Comparison of ENCODE assay signal across 9 cellular contexts in genomic region chr7:22854158-22855048, GRCh38. TPM values are rescaled to one million over a fixed set of nuclear protein-coding genes. Genes with fewer than 3 reads are reported as not detected.
DNase-seq lines count a peak whose midpoint lies in the region; ATAC-seq, FAIRE-seq and TF ChIP-seq lines count a peak whose summit lies in the region.
"Had no signal": no experiment of that assay in that cellular context is flagged by ENCODE, and none has a peak within 500 bp of the region (broad histone marks: within the 10 kb centered on the region; RNA-seq: fewer than 3 reads in every experiment).

No MANE protein-coding gene starts in this region.

- CTCF ChIA-PET in activated CD8-positive, alpha-beta T cell treated with anti-CD3 and anti-CD28 coated beads for 36 hours (lab: Charles Lee): interaction anchor here (1.0 to 4.6 kb wide), 4 partner anchors 11 to 200 kb away, joined by 3 to 48 read pairs (median 4); no protein-coding TSS in a partner anchor
- CTCF ChIA-PET in H1 (lab: Charles Lee; ENCODE audit: partially characterized antibody): interaction anchor here (1.0 to 2.5 kb wide), 3 partner anchors 155 to 232 kb away, joined by 3 to 8 read pairs (median 5); no protein-coding TSS in a partner anchor

- H3K14ac ChIP-seq in H1 (ENCODE audit: insufficient read length): peak overlapping the region; percentile 8

- no peak overlapping the region for H2BK20ac ChIP-seq in H1 (ENCODE audit: low read length)

- peak overlapping the region; percentile 2 for H3K23ac ChIP-seq in H1 (ENCODE audit: insufficient read length)

- H3K27me3 ChIP-seq in H1 (replicated peaks in 1 of 4; ENCODE audit: control insufficient read depth in 3 of 4, extremely low read depth in 1 of 4, insufficient read depth in 3 of 4, low read length in 3 of 4): no peaks in the 10 kb centered on the region; a peak in 1 of 7 replicates

- no peaks in the 10 kb centered on the region for H3K9me3 Mint-ChIP-seq in activated CD8-positive, alpha-beta T cell treated with anti-CD3 and anti-CD28 coated beads for 36 hours

- TF ChIP-seq POLR2A in H1 (IDR thresholded peaks at IDR 0.05; ENCODE audit: control extremely low read depth in 1 of 2, low read depth in 2 of 2, low read length in 2 of 2): peak; percentile 69 to 73

- peak overlapping the region; percentile 47 for H2BK5ac ChIP-seq in H1 (ENCODE audit: low read depth, low read length)

- 0 out of 2 replicates have a peak, but pooled peaks cover 2% of the 10 kb centered on the region for H3K79me1 ChIP-seq in H1 (ENCODE audit: low read depth, low read length)

- no peaks in the 10 kb centered on the region for H4K20me1 ChIP-seq in H1 (replicated peaks in 1 of 2; ENCODE audit: control insufficient read depth in 1 of 2, insufficient read depth in 2 of 2, low read length in 2 of 2)

- peaks cover 32% of the 10 kb centered on the region for H3K36me3 Mint-ChIP-seq in activated CD8-positive, alpha-beta T cell treated with anti-CD3 and anti-CD28 coated beads for 36 hours (ENCODE audit: low read depth)

- TF ChIP-seq EP300 in H1 (IDR thresholded peaks at IDR 0.05; ENCODE audit: borderline replicate concordance in 1 of 2, low read depth in 2 of 2, low read length in 2 of 2): no peak

- 3% methylated on average over 69 of the region's 76 CpGs; no CpG with 5 or more reads in 1 of the 2 experiments for WGBS in H1 (ENCODE audit: extremely low coverage in 1 of 2, insufficient coverage in 1 of 2, insufficient read length in 1 of 2, insufficient replicate concordance in 2 of 2, low coverage in 1 of 2, low lambda C conversion rate in 2 of 2, missing lambda C conversion rate in 1 of 2), 2 experiments
- 0 to 1% methylated on average over 56 to 58 of the region's 76 CpGs for WGBS in mesodermal cell (ENCODE audit: insufficient coverage in 2 of 2), 2 experiments

- H3K4me1 ChIP-seq in H1 (replicated peaks in 1 of 4; ENCODE audit: control insufficient read depth in 3 of 4, insufficient read depth in 4 of 4, low read length in 3 of 4) (peaks cover 0 to 18% (median 14%) of the 10 kb centered on the region in 4 experiments), mesodermal cell (ENCODE audit: control insufficient read depth, insufficient read depth, low read length, poor library complexity, severe bottlenecking) (peaks cover 15% of the 10 kb centered on the region)

- H2BK120ac ChIP-seq in H1 (replicated peaks; ENCODE audit: low read depth, low read length): no peak overlapping the region

- H3K4me1 Mint-ChIP-seq in activated CD8-positive, alpha-beta T cell treated with anti-CD3 and anti-CD28 coated beads for 36 hours (ENCODE audit: low read depth): peaks cover 33% of the 10 kb centered on the region

- H2BK12ac ChIP-seq in H1 (ENCODE audit: low read depth, low read length): no peak overlapping the region

- H3K9me3 ChIP-seq in H1 (ENCODE audit: insufficient read depth in 2 of 2, low read depth in 1 of 2, low read length in 1 of 2): no peaks in the 10 kb centered on the region
- no peaks in the 10 kb centered on the region for H3K9me3 ChIP-seq in mesodermal cell (ENCODE audit: control insufficient read depth, low read length)

- H2AFZ ChIP-seq in H1 (ENCODE audit: low read length): no peak overlapping the region

- peaks cover 0 to 9% of the 10 kb centered on the region in 2 experiments; a peak in 2 of 4 replicates for H3K79me2 ChIP-seq in H1 (ENCODE audit: control insufficient read depth in 1 of 2, insufficient read depth in 2 of 2, low read length in 2 of 2)

- peaks cover 7% of the 10 kb centered on the region; the same call in 1 of the 2 replicates for H3K23me2 ChIP-seq in H1 (ENCODE audit: low read depth, low read length)

- H3K4me3 ChIP-seq in H1 (ENCODE audit: extremely low read depth in 1 of 4, insufficient read depth in 2 of 4, low read depth in 3 of 4, low read length in 4 of 4) (peak overlapping the region; percentile 58 to 81 (median 74)), mesodermal cell (ENCODE audit: extremely low read depth, insufficient read depth, low read length, poor library complexity, severe bottlenecking) (peak overlapping the region; percentile 68)

- H2AK5ac ChIP-seq in H1 (ENCODE audit: low read depth, low read length): 0 out of 2 replicates have a peak overlapping the region, but pooled peaks have one; percentile 4

- H3K4me2 ChIP-seq in H1 (ENCODE audit: insufficient read depth in 1 of 2, low read depth in 2 of 2, low read length in 2 of 2): peak overlapping the region; percentile 92 to 93

- H4K8ac ChIP-seq in H1 (ENCODE audit: extremely low read depth, insufficient read depth, low read length): peak overlapping the region; percentile 91; the same call in 1 of the 2 replicates

- no peak for TF ChIP-seq CTCF in AG09319 (IDR thresholded peaks at IDR 0.05; ENCODE audit: low read depth, low read length)
- TF ChIP-seq CTCF in activated CD8-positive, alpha-beta T cell treated with anti-CD3 and anti-CD28 coated beads for 36 hours (IDR thresholded peaks at IDR 0.05): peak; percentile 87
- peak in 1 of 3 experiments; percentile 34; a peak in 2 of 4 replicates for TF ChIP-seq CTCF in H1 (IDR thresholded peaks at IDR 0.05; ENCODE audit: control extremely low read depth in 1 of 3, insufficient read depth in 1 of 3, low read depth in 1 of 3, low read length in 3 of 3)

- intact Hi-C loops in activated CD8-positive, alpha-beta T cell treated with anti-CD3 and anti-CD28 coated beads for 36 hours (cut with micrococcal nuclease): loop anchor here (5.0 to 10.0 kb wide), 2 partner anchors 32 to 160 kb away; partner anchors contain the start of genes HYCC1 and TOMM7

- ATAC-seq in GM18868 (IDR thresholded peaks at IDR 0.05; ENCODE audit: unreplicated experiment) (peak; percentile 84), HG03095 (IDR thresholded peaks at IDR 0.05; ENCODE audit: unreplicated experiment) (peak; percentile 77)
- peak; percentile 82 for ATAC-seq in activated CD8-positive, alpha-beta T cell treated with anti-CD3 and anti-CD28 coated beads for 36 hours

- H3K18ac ChIP-seq in H1 (ENCODE audit: extremely low read depth, low read length): peak overlapping the region; percentile 95

- H3K27ac ChIP-seq in H1 (ENCODE audit: low read depth, low read length) (peak overlapping the region; percentile 88), mesodermal cell (ENCODE audit: low read depth, low read length, severe bottlenecking) (peak overlapping the region; percentile 80)

- peak overlapping the region; percentile 30 for H3K4ac ChIP-seq in H1 (replicated peaks; ENCODE audit: insufficient read length, low read depth, low read length)

- H3K4me3 Mint-ChIP-seq in activated CD8-positive, alpha-beta T cell treated with anti-CD3 and anti-CD28 coated beads for 36 hours: peak overlapping the region; percentile 88

- peak overlapping the region; percentile 85 for H3K56ac ChIP-seq in H1 (replicated peaks; ENCODE audit: insufficient read length, low read depth, low read length)

- DNase-seq in AG09319 (ENCODE audit: extremely low read depth, low read depth) (peak; percentile 83), NCI-H524 (lab: John Stamatoyannopoulos, UW) (peak; percentile 72 to 80), H1 (ENCODE audit: low read depth in 1 of 2, low spot score in 2 of 2) (peak; percentile 62 to 88)
- DNase-seq in activated CD8-positive, alpha-beta T cell treated with anti-CD3 and anti-CD28 coated beads for 36 hours: peak; percentile 87
- DNase-seq in stimulated activated CD8-positive, alpha-beta memory T cell treated with anti-CD3 and anti-CD28 coated beads, Interleukin-15, amount 100 ng/mL, for 48 hours (ENCODE audit: low read depth in 2 of 2): peak; percentile 74 to 79

- peak overlapping the region; percentile 80 to 94 (median 86) for H3K9ac ChIP-seq in H1 (replicated peaks in 1 of 4; ENCODE audit: extremely low read depth in 1 of 4, low read depth in 3 of 4, low read length in 3 of 4)

- FAIRE-seq in H1 (lab: Jason Lieb, UNC): no peak
- FAIRE-seq: colon had no signal

- H3K27ac Mint-ChIP-seq in activated CD8-positive, alpha-beta T cell treated with anti-CD3 and anti-CD28 coated beads for 36 hours: peak overlapping the region; percentile 85

- H2BK15ac ChIP-seq in H1 (ENCODE audit: low read length): no peak overlapping the region

- H4K5ac ChIP-seq in H1 (ENCODE audit: insufficient read length, low read depth, low read length): peak overlapping the region; percentile 88

- peak overlapping the region; percentile 87 for H4K91ac ChIP-seq in H1 (replicated peaks; ENCODE audit: insufficient read length, low read length)

- H3K36me3 ChIP-seq in H1 (ENCODE audit: control insufficient read depth in 2 of 4, insufficient read depth in 4 of 4, low read length in 3 of 4) (peaks cover 2 to 40% (median 14%) of the 10 kb centered on the region in 4 experiments; a peak in 7 of 8 replicates), mesodermal cell (ENCODE audit: control insufficient read depth, insufficient read depth, low read length) (peaks cover 36% of the 10 kb centered on the region)

- TF ChIP-seq RAD21 in H1 (IDR thresholded peaks at IDR 0.05 in 1 of 2, conservative IDR thresholded peaks at IDR 0.05 in 1 of 2; ENCODE audit: low read depth in 2 of 2, low read length in 2 of 2): 0 out of 4 replicates have a peak, but pooled peaks have one; percentile 17 to 38

- H3K27me3 Mint-ChIP-seq in activated CD8-positive, alpha-beta T cell treated with anti-CD3 and anti-CD28 coated beads for 36 hours: no peaks in the 10 kb centered on the region

- POLR2A ChIA-PET in activated CD8-positive, alpha-beta T cell treated with anti-CD3 and anti-CD28 coated beads for 36 hours (lab: Charles Lee): interaction anchor here (0.7 to 2.8 kb wide), 3 partner anchors 24 to 167 kb away, joined by 4 to 22 read pairs (median 5); no protein-coding TSS in a partner anchor
- POLR2A ChIA-PET in H1 (lab: Charles Lee; ENCODE audit: partially characterized antibody): interaction anchor here (0.6 to 4.6 kb wide), 13 partner anchors 11 to 201 kb away, joined by 3 to 37 read pairs (median 9); partner anchors contain the start of gene TOMM7

TF ChIP-seq in H1, 55 proteins besides CTCF, POLR2A, EP300 and RAD21 (continues in another document):
- TF ChIP-seq TAF1 (IDR thresholded peaks at IDR 0.05; ENCODE audit: low read depth, low read length) (peak; percentile 87), CBX5 (IDR thresholded peaks at IDR 0.05; ENCODE audit: low read depth, low read length) (no peak), TBP (IDR thresholded peaks at IDR 0.05; ENCODE audit: low read depth, low read length) (peak; percentile 82), BACH1 (IDR thresholded peaks at IDR 0.05; ENCODE audit: low read length) (peak; percentile 35)

RNA-seq across cellular contexts. Expression of gene TOMM7, which starts 31.8 kb away (rescaled TPM):
- 100 to 1,000 TPM; 206 to 240 TPM for total RNA-seq in activated CD8-positive, alpha-beta T cell treated with anti-CD3 and anti-CD28 coated beads for 36 hours
- 389 and 406 TPM in 2 replicates for total RNA-seq in H1 (2021; fragmentation: NEBNext Ultra II Directional; extraction: Animal tissue kit (Norgen Biotek cat#: 25700))
- 277 and 508 TPM in 2 replicates for polyA plus RNA-seq in H1 (2011; rRNA removed)
- 339 TPM for polyA plus RNA-seq in H1 (2011; cell fraction: cytosol; rRNA removed)
- 107 TPM for polyA plus RNA-seq in H1 (2011; cell fraction: nucleus; rRNA removed)
- polyA plus RNA-seq in H1 (2012, experiment 1 of 2): 385 to 924 TPM (median 902 TPM) in 4 replicates
- polyA plus RNA-seq in H1 (2012, experiment 2 of 2): 199 TPM
- 691 TPM for polyA plus RNA-seq in H1 (2013, experiment 1 of 2)
- 740 TPM for polyA plus RNA-seq in H1 (2013, experiment 2 of 2)
- 61.9 and 62.2 TPM in 2 replicates for polyA minus RNA-seq in H1 (2011; rRNA and poly(A)+ RNA removed)
- 93.4 TPM for polyA minus RNA-seq in H1 (2011; cell fraction: cytosol; rRNA and poly(A)+ RNA removed)
- 146 TPM for polyA minus RNA-seq in H1 (2011; cell fraction: nucleus; rRNA and poly(A)+ RNA removed)
- polyA plus RNA-seq in mesodermal cell (2013, experiment 1 of 2): 331 TPM
- polyA plus RNA-seq in mesodermal cell (2013, experiment 2 of 2): 300 TPM

Comparison
In these comparisons a context has a peak if more than half of its experiments do, and no peak if none do; other contexts are left out.
1. Peak in every context shown above with its lines: DNase-seq, ATAC-seq, H3K4me3 ChIP-seq and H3K27ac ChIP-seq.